In genomic region chr7:130387628-130388403, GRCh38 we compare ENCODE assay signal across 1 cellular context.
TF ChIP-seq lines count a peak whose summit lies in the region.

No MANE protein-coding gene starts in this region.

TF ChIP-seq in GM23338, 12 proteins besides CTCF, POLR2A, EP300 and RAD21 (continued from another document):
- TF ChIP-seq REST (IDR thresholded peaks at IDR 0.05; ENCODE audit: unreplicated experiment) (no peak), ETS1 (IDR thresholded peaks at IDR 0.05) (no peak), STAT1 (IDR thresholded peaks at IDR 0.05; ENCODE audit: unreplicated experiment) (no peak), POLR2AphosphoS5 (IDR thresholded peaks at IDR 0.05; ENCODE audit: low read depth) (no peak), EZH2phosphoT487 (IDR thresholded peaks at IDR 0.05; ENCODE audit: unreplicated experiment) (no peak), NANOG (IDR thresholded peaks at IDR 0.05; ENCODE audit: borderline replicate concordance) (no peak), ZNF114 (CRISPR knock-in tag; IDR thresholded peaks at IDR 0.05) (no peak), JUNB (IDR thresholded peaks at IDR 0.05; ENCODE audit: unreplicated experiment) (no peak), CREB1 (CRISPR knock-in tag; IDR thresholded peaks at IDR 0.05; ENCODE audit: low read depth) (no peak), ZNF331 (CRISPR knock-in tag; IDR thresholded peaks at IDR 0.05; ENCODE audit: low read depth) (no peak), EZH2 (IDR thresholded peaks at IDR 0.05; ENCODE audit: low read depth, unreplicated experiment) (no peak)
